ENCODE assay signal across 1 cellular context in the genomic region with DNA sequence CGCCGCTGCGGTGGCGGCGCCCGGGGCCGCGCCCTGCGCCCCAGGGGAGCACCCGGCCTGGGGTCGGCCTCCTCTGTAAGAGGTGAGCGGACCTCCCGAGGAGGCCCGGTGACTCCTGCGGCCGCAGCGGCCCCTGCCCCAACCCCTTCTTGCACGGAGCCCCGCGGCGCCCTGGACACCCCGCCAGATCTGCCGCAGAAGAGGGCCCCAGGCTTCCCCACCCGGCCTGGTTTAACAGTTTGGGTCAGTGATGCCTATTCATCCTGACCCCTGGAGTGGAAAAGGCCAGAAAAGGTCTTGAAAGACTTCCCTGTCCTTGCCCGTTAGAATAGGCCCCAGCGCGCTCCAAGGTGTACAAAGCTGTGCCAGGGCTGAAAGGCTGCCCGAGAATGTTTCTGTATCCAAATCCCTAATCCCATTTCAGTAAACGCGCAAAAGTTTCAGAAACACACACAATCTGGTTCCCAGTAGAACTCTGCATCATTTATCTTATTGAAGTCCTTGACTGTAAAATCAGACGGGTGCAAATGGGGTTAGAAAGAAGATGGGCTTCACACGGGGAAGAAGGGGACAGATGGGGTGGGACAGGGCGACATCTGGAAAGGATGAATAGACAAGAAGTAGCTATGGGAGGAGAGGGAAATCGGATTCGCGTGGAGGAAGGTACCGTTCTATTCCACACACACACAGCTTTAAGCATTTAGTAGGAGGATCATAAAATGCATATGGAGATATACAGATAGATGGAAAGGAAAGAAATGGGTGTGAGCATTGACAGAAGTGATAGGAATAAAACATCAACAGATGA.
TF ChIP-seq lines count a peak whose summit lies in the region.

No MANE protein-coding gene starts in this region.

TF ChIP-seq in K562, 482 proteins besides CTCF, POLR2A, EP300 and RAD21 (continued from another document and continues in another):
- TF ChIP-seq, protein P1, sequence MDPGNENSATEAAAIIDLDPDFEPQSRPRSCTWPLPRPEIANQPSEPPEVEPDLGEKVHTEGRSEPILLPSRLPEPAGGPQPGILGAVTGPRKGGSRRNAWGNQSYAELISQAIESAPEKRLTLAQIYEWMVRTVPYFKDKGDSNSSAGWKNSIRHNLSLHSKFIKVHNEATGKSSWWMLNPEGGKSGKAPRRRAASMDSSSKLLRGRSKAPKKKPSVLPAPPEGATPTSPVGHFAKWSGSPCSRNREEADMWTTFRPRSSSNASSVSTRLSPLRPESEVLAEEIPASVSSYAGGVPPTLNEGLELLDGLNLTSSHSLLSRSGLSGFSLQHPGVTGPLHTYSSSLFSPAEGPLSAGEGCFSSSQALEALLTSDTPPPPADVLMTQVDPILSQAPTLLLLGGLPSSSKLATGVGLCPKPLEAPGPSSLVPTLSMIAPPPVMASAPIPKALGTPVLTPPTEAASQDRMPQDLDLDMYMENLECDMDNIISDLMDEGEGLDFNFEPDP (CRISPR knock-in tag; IDR thresholded peaks at IDR 0.05), result no peak
- TF ChIP-seq KLF1 (tag; IDR thresholded peaks at IDR 0.05) (no peak), PHF8 (IDR thresholded peaks at IDR 0.05; ENCODE audit: borderline replicate concordance, low read length) (peak; percentile 49; the same call in 1 of the 2 replicates), SREBF1 (IDR thresholded peaks at IDR 0.05; ENCODE audit: borderline replicate concordance, low read depth, low read length) (no peak), PHB (CRISPR knock-in tag; IDR thresholded peaks at IDR 0.05) (no peak), ZNF668 (CRISPR knock-in tag; IDR thresholded peaks at IDR 0.05) (no peak), TRIM24 (IDR thresholded peaks at IDR 0.05) (no peak), HSF4 (CRISPR knock-in tag; IDR thresholded peaks at IDR 0.05; ENCODE audit: borderline replicate concordance) (no peak), ZNF766 (CRISPR knock-in tag; conservative IDR thresholded peaks at IDR 0.05) (no peak), ZFX (CRISPR knock-in tag; IDR thresholded peaks at IDR 0.05) (peak; percentile 61), FOS (IDR thresholded peaks at IDR 0.05; ENCODE audit: extremely low read depth, insufficient read length) (no peak), HDAC6 (IDR thresholded peaks at IDR 0.05; ENCODE audit: low read depth, low read length) (no peak), IRF2 (CRISPR knock-in tag; IDR thresholded peaks at IDR 0.05) (no peak), NUFIP1 (IDR thresholded peaks at IDR 0.05; ENCODE audit: partially characterized antibody) (no peak), E2F3 (CRISPR knock-in tag; IDR thresholded peaks at IDR 0.05) (no peak), NCOA4 (IDR thresholded peaks at IDR 0.05; ENCODE audit: partially characterized antibody) (no peak), ZNF644 (tag; IDR thresholded peaks at IDR 0.05; ENCODE audit: low read depth) (peak; percentile 38; the same call in 1 of the 2 replicates), ZNF224 (CRISPR knock-in tag; IDR thresholded peaks at IDR 0.05) (no peak), RBBP5 (IDR thresholded peaks at IDR 0.05; ENCODE audit: borderline replicate concordance, insufficient read depth, low read length, poor library complexity, severe bottlenecking) (peak; percentile 66), POLR2AphosphoS5 (IDR thresholded peaks at IDR 0.05; ENCODE audit: control insufficient read depth, insufficient read depth, low read depth, low read length) (no peak), ZNF444 (CRISPR knock-in tag; IDR thresholded peaks at IDR 0.05) (no peak), CHD1 (IDR thresholded peaks at IDR 0.05; ENCODE audit: low read length) (no peak), HDGF (IDR thresholded peaks at IDR 0.05) (no peak), SMAD3 (CRISPR knock-in tag; conservative IDR thresholded peaks at IDR 0.05) (no peak), ZNF316 (IDR thresholded peaks at IDR 0.05) (no peak), ZNF589 (CRISPR knock-in tag; IDR thresholded peaks at IDR 0.05; ENCODE audit: low read depth) (no peak), RCOR1 (IDR thresholded peaks at IDR 0.05; ENCODE audit: borderline replicate concordance in 1 of 2, low read depth in 2 of 2, low read length in 2 of 2) (no peak), ZSCAN32 (CRISPR knock-in tag; IDR thresholded peaks at IDR 0.05) (no peak), ILK (tag; IDR thresholded peaks at IDR 0.05; ENCODE audit: borderline replicate concordance, low read depth) (no peak), PTBP1 (IDR thresholded peaks at IDR 0.05; ENCODE audit: low read depth, low read length) (no peak), ZNF282 (CRISPR knock-in tag; IDR thresholded peaks at IDR 0.05) (no peak), BACH1 (tag; IDR thresholded peaks at IDR 0.05) (no peak), ZNF445 (CRISPR knock-in tag; IDR thresholded peaks at IDR 0.05; ENCODE audit: low read depth) (no peak), SMARCA4 (IDR thresholded peaks at IDR 0.05) (no peak), RFX5 (IDR thresholded peaks at IDR 0.05; ENCODE audit: low read depth, low read length) (no peak), JUN (IDR thresholded peaks at IDR 0.05; ENCODE audit: borderline replicate concordance, low read depth, low read length) (no peak), JUN (CRISPR knock-in tag; IDR thresholded peaks at IDR 0.05; ENCODE audit: borderline replicate concordance) (no peak), POLR3G (IDR thresholded peaks at IDR 0.05; ENCODE audit: extremely low read depth, insufficient read length, insufficient replicate concordance) (no peak), C11orf30 (IDR thresholded peaks at IDR 0.05; ENCODE audit: low read depth) (no peak; the same call in 1 of the 2 replicates), TSC22D4 (tag; IDR thresholded peaks at IDR 0.05) (no peak), U2AF2 (optimal IDR thresholded peaks at IDR 0.05; ENCODE audit: low read depth, low read length) (no peak), KDM2B (CRISPR knock-in tag; IDR thresholded peaks at IDR 0.05) (no peak), HNRNPLL (IDR thresholded peaks at IDR 0.05; ENCODE audit: low read depth, low read length, poor library complexity, severe bottlenecking) (peak; percentile 34), XRCC3 (IDR thresholded peaks at IDR 0.05) (no peak), TBL1XR1 (IDR thresholded peaks at IDR 0.05; ENCODE audit: low read length in 2 of 2) (no peak), KLF6 (CRISPR knock-in tag; IDR thresholded peaks at IDR 0.05; ENCODE audit: borderline replicate concordance) (no peak), MED1 (CRISPR knock-in tag; IDR thresholded peaks at IDR 0.05; ENCODE audit: borderline replicate concordance) (no peak), RNF2 (IDR thresholded peaks at IDR 0.05) (no peak), FOXK1 (CRISPR knock-in tag; IDR thresholded peaks at IDR 0.05; ENCODE audit: borderline replicate concordance) (no peak), RB1 (IDR thresholded peaks at IDR 0.05; ENCODE audit: low read depth) (no peak)
- TF ChIP-seq, protein P2, sequence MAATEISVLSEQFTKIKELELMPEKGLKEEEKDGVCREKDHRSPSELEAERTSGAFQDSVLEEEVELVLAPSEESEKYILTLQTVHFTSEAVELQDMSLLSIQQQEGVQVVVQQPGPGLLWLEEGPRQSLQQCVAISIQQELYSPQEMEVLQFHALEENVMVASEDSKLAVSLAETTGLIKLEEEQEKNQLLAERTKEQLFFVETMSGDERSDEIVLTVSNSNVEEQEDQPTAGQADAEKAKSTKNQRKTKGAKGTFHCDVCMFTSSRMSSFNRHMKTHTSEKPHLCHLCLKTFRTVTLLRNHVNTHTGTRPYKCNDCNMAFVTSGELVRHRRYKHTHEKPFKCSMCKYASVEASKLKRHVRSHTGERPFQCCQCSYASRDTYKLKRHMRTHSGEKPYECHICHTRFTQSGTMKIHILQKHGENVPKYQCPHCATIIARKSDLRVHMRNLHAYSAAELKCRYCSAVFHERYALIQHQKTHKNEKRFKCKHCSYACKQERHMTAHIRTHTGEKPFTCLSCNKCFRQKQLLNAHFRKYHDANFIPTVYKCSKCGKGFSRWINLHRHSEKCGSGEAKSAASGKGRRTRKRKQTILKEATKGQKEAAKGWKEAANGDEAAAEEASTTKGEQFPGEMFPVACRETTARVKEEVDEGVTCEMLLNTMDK (IDR thresholded peaks at IDR 0.05; ENCODE audit: borderline replicate concordance, insufficient read depth, low read depth, low read length, poor library complexity, severe bottlenecking), result no peak
- TF ChIP-seq, protein P3, sequence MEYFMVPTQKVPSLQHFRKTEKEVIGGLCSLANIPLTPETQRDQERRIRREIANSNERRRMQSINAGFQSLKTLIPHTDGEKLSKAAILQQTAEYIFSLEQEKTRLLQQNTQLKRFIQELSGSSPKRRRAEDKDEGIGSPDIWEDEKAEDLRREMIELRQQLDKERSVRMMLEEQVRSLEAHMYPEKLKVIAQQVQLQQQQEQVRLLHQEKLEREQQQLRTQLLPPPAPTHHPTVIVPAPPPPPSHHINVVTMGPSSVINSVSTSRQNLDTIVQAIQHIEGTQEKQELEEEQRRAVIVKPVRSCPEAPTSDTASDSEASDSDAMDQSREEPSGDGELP (CRISPR knock-in tag; IDR thresholded peaks at IDR 0.05; ENCODE audit: borderline replicate concordance), result no peak
- TF ChIP-seq, protein P4, sequence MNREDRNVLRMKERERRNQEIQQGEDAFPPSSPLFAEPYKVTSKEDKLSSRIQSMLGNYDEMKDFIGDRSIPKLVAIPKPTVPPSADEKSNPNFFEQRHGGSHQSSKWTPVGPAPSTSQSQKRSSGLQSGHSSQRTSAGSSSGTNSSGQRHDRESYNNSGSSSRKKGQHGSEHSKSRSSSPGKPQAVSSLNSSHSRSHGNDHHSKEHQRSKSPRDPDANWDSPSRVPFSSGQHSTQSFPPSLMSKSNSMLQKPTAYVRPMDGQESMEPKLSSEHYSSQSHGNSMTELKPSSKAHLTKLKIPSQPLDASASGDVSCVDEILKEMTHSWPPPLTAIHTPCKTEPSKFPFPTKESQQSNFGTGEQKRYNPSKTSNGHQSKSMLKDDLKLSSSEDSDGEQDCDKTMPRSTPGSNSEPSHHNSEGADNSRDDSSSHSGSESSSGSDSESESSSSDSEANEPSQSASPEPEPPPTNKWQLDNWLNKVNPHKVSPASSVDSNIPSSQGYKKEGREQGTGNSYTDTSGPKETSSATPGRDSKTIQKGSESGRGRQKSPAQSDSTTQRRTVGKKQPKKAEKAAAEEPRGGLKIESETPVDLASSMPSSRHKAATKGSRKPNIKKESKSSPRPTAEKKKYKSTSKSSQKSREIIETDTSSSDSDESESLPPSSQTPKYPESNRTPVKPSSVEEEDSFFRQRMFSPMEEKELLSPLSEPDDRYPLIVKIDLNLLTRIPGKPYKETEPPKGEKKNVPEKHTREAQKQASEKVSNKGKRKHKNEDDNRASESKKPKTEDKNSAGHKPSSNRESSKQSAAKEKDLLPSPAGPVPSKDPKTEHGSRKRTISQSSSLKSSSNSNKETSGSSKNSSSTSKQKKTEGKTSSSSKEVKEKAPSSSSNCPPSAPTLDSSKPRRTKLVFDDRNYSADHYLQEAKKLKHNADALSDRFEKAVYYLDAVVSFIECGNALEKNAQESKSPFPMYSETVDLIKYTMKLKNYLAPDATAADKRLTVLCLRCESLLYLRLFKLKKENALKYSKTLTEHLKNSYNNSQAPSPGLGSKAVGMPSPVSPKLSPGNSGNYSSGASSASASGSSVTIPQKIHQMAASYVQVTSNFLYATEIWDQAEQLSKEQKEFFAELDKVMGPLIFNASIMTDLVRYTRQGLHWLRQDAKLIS (CRISPR knock-in tag; IDR thresholded peaks at IDR 0.05), result no peak
- TF ChIP-seq, protein P5, sequence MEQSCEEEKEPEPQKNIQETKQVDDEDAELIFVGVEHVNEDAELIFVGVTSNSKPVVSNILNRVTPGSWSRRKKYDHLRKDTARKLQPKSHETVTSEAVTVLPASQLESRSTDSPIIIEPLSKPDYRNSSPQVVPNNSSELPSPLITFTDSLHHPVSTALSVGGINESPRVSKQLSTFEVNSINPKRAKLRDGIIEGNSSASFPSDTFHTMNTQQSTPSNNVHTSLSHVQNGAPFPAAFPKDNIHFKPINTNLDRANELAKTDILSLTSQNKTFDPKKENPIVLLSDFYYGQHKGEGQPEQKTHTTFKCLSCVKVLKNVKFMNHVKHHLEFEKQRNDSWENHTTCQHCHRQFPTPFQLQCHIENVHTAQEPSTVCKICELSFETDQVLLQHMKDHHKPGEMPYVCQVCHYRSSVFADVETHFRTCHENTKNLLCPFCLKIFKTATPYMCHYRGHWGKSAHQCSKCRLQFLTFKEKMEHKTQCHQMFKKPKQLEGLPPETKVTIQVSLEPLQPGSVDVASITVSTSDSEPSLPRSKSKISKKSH (CRISPR knock-in tag; IDR thresholded peaks at IDR 0.05), result no peak
- TF ChIP-seq, protein P6, sequence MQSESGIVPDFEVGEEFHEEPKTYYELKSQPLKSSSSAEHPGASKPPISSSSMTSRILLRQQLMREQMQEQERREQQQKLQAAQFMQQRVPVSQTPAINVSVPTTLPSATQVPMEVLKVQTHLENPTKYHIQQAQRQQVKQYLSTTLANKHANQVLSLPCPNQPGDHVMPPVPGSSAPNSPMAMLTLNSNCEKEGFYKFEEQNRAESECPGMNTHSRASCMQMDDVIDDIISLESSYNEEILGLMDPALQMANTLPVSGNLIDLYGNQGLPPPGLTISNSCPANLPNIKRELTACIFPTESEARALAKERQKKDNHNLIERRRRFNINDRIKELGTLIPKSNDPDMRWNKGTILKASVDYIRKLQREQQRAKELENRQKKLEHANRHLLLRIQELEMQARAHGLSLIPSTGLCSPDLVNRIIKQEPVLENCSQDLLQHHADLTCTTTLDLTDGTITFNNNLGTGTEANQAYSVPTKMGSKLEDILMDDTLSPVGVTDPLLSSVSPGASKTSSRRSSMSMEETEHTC (IDR thresholded peaks at IDR 0.05), result no peak
- TF ChIP-seq, protein P7, sequence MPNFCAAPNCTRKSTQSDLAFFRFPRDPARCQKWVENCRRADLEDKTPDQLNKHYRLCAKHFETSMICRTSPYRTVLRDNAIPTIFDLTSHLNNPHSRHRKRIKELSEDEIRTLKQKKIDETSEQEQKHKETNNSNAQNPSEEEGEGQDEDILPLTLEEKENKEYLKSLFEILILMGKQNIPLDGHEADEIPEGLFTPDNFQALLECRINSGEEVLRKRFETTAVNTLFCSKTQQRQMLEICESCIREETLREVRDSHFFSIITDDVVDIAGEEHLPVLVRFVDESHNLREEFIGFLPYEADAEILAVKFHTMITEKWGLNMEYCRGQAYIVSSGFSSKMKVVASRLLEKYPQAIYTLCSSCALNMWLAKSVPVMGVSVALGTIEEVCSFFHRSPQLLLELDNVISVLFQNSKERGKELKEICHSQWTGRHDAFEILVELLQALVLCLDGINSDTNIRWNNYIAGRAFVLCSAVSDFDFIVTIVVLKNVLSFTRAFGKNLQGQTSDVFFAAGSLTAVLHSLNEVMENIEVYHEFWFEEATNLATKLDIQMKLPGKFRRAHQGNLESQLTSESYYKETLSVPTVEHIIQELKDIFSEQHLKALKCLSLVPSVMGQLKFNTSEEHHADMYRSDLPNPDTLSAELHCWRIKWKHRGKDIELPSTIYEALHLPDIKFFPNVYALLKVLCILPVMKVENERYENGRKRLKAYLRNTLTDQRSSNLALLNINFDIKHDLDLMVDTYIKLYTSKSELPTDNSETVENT (CRISPR knock-in tag; IDR thresholded peaks at IDR 0.05), result no peak
- TF ChIP-seq, protein P8, sequence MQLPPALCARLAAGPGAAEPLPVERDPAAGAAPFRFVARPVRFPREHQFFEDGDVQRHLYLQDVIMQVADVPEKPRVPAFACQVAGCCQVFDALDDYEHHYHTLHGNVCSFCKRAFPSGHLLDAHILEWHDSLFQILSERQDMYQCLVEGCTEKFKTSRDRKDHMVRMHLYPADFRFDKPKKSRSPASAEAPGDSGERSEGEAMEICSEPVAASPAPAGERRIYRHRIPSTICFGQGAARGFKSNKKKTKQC (CRISPR knock-in tag; IDR thresholded peaks at IDR 0.05), result no peak
